ENCODE assay signal across 8 cellular contexts in genomic region chr11:86245369-86246292, GRCh38. TPM values are rescaled to one million over a fixed set of nuclear protein-coding genes. Genes with fewer than 3 reads are reported as not detected.
DNase-seq lines count a peak whose midpoint lies in the region; ATAC-seq and TF ChIP-seq lines count a peak whose summit lies in the region.

No MANE protein-coding gene starts in this region.

- peak overlapping the region; percentile 98 for H3K9ac ChIP-seq in HUES6 (ENCODE audit: low read length)

- peak; percentile 35 for DNase-seq in activated naive CD4-positive, alpha-beta T cell treated with anti-CD3 and anti-CD28 coated beads for 36 hours
- DNase-seq in activated naive CD4-positive, alpha-beta T cell (lab: John Stamatoyannopoulos, UW): no peak
- DNase-seq in epidermal melanocyte (ENCODE audit: insufficient read length, low spot score): no peak

- peaks cover 40% of the 10 kb centered on the region for H3K4me1 Mint-ChIP-seq in activated naive CD4-positive, alpha-beta T cell treated with anti-CD3 and anti-CD28 coated beads for 36 hours (ENCODE audit: low read depth)

- H3K27ac ChIP-seq in HUES6 (ENCODE audit: low read depth, low read length) (peak overlapping the region; percentile 96; the same call in 1 of the 2 replicates), esophagus (ENCODE audit: low read depth in 2 of 2, low read length in 1 of 2) (peak overlapping the region; percentile 73 to 98)

- peak overlapping the region; percentile 79 for H2AFZ ChIP-seq in neuron (ENCODE audit: low read depth, low read length)

- peaks cover 34% of the 10 kb centered on the region for H3K4me1 ChIP-seq in HUES6 (ENCODE audit: control insufficient read depth, insufficient read depth, low read length)
- no peaks in the 10 kb centered on the region for H3K4me1 ChIP-seq in esophagus (ENCODE audit: control insufficient read depth in 2 of 2, insufficient read depth in 2 of 2, low read length in 1 of 2)
- peaks cover 22% of the 10 kb centered on the region for H3K4me1 ChIP-seq in neuron (ENCODE audit: insufficient read depth, low read length)

- H3K36me3 ChIP-seq in HUES6 (ENCODE audit: control insufficient read depth, insufficient read depth, low read length) (no peaks in the 10 kb centered on the region), esophagus (ENCODE audit: control insufficient read depth in 2 of 2, insufficient read depth in 2 of 2, low read length in 1 of 2) (no peaks in the 10 kb centered on the region), neuron (ENCODE audit: insufficient read depth, low read length) (peaks cover 4% of the 10 kb centered on the region)

- H3K27ac Mint-ChIP-seq in activated naive CD4-positive, alpha-beta T cell treated with anti-CD3 and anti-CD28 coated beads for 36 hours: no peak overlapping the region

- H3K9me3 ChIP-seq in HUES6 (ENCODE audit: control insufficient read depth, insufficient read depth, low read depth, low read length) (no peaks in the 10 kb centered on the region), esophagus (ENCODE audit: control insufficient read depth in 2 of 2, insufficient read depth in 1 of 2, low read depth in 1 of 2, low read length in 1 of 2) (no peaks in the 10 kb centered on the region), neuron (ENCODE audit: low read length) (no peaks in the 10 kb centered on the region)

- H3K4me3 ChIP-seq in HUES6 (ENCODE audit: low read depth, low read length): peak overlapping the region; percentile 98
- H3K4me3 ChIP-seq in WI38 (ENCODE audit: low read depth, low read length): peak overlapping the region; percentile 86
- H3K4me3 ChIP-seq in esophagus (ENCODE audit: low read depth in 1 of 2, low read length in 2 of 2): peak overlapping the region; percentile 78 to 84
- H3K4me3 ChIP-seq in neuron (ENCODE audit: low read length): peak overlapping the region; percentile 70

- 0 to 1% methylated on average over 38 of the region's 38 CpGs for WGBS in esophagus, 2 donors

- intact Hi-C loops in activated naive CD4-positive, alpha-beta T cell treated with anti-CD3 and anti-CD28 coated beads for 36 hours (cut with micrococcal nuclease): loop anchor here (1.0 to 5.0 kb wide), 8 partner anchors 17 to 617 kb away; partner anchors contain the start of genes CREBZF, HIKESHI, PICALM and TMEM126B

- H3K27me3 Mint-ChIP-seq in activated naive CD4-positive, alpha-beta T cell treated with anti-CD3 and anti-CD28 coated beads for 36 hours (ENCODE audit: low read depth): no peaks in the 10 kb centered on the region

- no peaks in the 10 kb centered on the region for H3K9me3 Mint-ChIP-seq in activated naive CD4-positive, alpha-beta T cell treated with anti-CD3 and anti-CD28 coated beads for 36 hours

- H3K27me3 ChIP-seq in HUES6 (ENCODE audit: control insufficient read depth, insufficient read depth, low read length) (no peaks in the 10 kb centered on the region), esophagus (ENCODE audit: control insufficient read depth in 1 of 2, insufficient read depth in 2 of 2, low read length in 2 of 2) (no peaks in the 10 kb centered on the region), neuron (ENCODE audit: insufficient read depth, low read length) (no peaks in the 10 kb centered on the region)

- H3K36me3 Mint-ChIP-seq in activated naive CD4-positive, alpha-beta T cell treated with anti-CD3 and anti-CD28 coated beads for 36 hours (ENCODE audit: low read depth): peaks cover 17% of the 10 kb centered on the region

- H3K4me3 Mint-ChIP-seq in activated naive CD4-positive, alpha-beta T cell treated with anti-CD3 and anti-CD28 coated beads for 36 hours: no peak overlapping the region

- ATAC-seq in HG03457 (IDR thresholded peaks at IDR 0.05; ENCODE audit: unreplicated experiment): no peak

- CTCF ChIA-PET in activated naive CD4-positive, alpha-beta T cell treated with anti-CD3 and anti-CD28 coated beads for 36 hours (lab: Charles Lee): interaction anchor here (1.3 to 2.8 kb wide), 3 partner anchors 16 to 177 kb away, joined by 4 to 9 read pairs (median 9); partner anchors contain the start of gene PICALM

- TF ChIP-seq CTCF in WI38 (IDR thresholded peaks at IDR 0.05; ENCODE audit: low read depth, low read length): no peak

RNA-seq across cellular contexts. Expression of gene EED, which starts 1.1 kb away (rescaled TPM):
- 10 to 100 TPM; 60.4 to 61.0 TPM for total RNA-seq in activated naive CD4-positive, alpha-beta T cell treated with anti-CD3 and anti-CD28 coated beads for 36 hours
- polyA plus RNA-seq in esophagus: 10 to 100 TPM; 11.7 to 16.8 TPM

RNA-seq across cellular contexts. Expression of gene HIKESHI, which starts 56.4 kb away (rescaled TPM):
- 10 to 100 TPM; 40.4 to 41.9 TPM for total RNA-seq in activated naive CD4-positive, alpha-beta T cell treated with anti-CD3 and anti-CD28 coated beads for 36 hours
- 10 to 100 TPM; 21.7 to 34.5 TPM for polyA plus RNA-seq in esophagus
